ENCODE assay signal across 18 cellular contexts in the genomic region with DNA sequence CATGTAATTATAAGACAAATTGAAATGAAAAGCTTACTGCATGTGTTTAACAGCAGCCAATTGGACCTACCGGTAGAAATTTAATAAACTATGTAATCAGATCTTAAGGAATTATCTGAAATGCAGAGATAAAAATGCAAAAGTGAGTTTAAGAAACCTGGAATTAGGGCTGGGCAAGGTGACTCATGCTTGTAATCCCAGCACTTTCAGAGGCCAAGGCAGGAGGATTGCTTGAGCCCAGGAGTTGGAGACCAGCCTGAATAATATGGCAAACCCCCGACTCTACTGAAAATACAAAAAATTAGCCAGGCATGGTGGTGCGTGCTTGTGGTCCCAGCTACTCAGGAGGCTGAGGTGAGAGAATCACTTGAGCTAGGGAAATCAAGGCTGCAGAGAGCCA.
DNase-seq lines count a peak whose midpoint lies in the region; ATAC-seq and TF ChIP-seq lines count a peak whose summit lies in the region.
"Had no signal": no experiment of that assay in that cellular context is flagged by ENCODE, and none has a peak within 500 bp of the region (broad histone marks: within the 10 kb centered on the region; RNA-seq: fewer than 3 reads in every experiment).

No MANE protein-coding gene starts in this region.

- H3K9me3 ChIP-seq in neural progenitor cell (ENCODE audit: low read depth) (no peaks in the 10 kb centered on the region), sigmoid colon (no peaks in the 10 kb centered on the region)
- H3K9me3 ChIP-seq: heart left ventricle, left ventricle myocardium inferior, spleen had no signal

- peaks cover 37% of the 10 kb centered on the region for H3F3A ChIP-seq in neural progenitor cell (ENCODE audit: low read depth)

- H3K9ac ChIP-seq in neural progenitor cell = no peak overlapping the region

- no peak overlapping the region for H3K4me2 ChIP-seq in neural progenitor cell

- ATAC-seq in WTC11 = no peak
- ATAC-seq: heart left ventricle had no signal

- H3K9me3 Mint-ChIP-seq in activated CD4-positive, alpha-beta memory T cell treated with anti-CD3 and anti-CD28 coated beads, Interleukin-2, amount 10 ng/mL, durations not matched to agents 7 days and 5 days = no peaks in the 10 kb centered on the region
- H3K9me3 Mint-ChIP-seq in activated CD4-positive, alpha-beta memory T cell treated with anti-CD3 and anti-CD28 coated beads for 36 hours = peaks cover 4% of the 10 kb centered on the region
- no peaks in the 10 kb centered on the region for H3K9me3 Mint-ChIP-seq in WTC11
- no peaks in the 10 kb centered on the region for H3K9me3 Mint-ChIP-seq in neural progenitor cell

- H3K27ac ChIP-seq in neural progenitor cell = no peak overlapping the region
- no peak overlapping the region for H3K27ac ChIP-seq in sigmoid colon
- H3K27ac ChIP-seq: heart left ventricle, left ventricle myocardium inferior had no signal

- H3K27me3 ChIP-seq in neural progenitor cell (no peaks in the 10 kb centered on the region), sigmoid colon (no peaks in the 10 kb centered on the region)
- H3K27me3 ChIP-seq: heart left ventricle, spleen had no signal

- no peak overlapping the region for H3K4me3 Mint-ChIP-seq in activated CD4-positive, alpha-beta memory T cell treated with anti-CD3 and anti-CD28 coated beads, Interleukin-2, amount 10 ng/mL, durations not matched to agents 7 days and 5 days
- no peak overlapping the region for H3K4me3 Mint-ChIP-seq in activated CD4-positive, alpha-beta memory T cell treated with anti-CD3 and anti-CD28 coated beads for 36 hours
- H3K4me3 Mint-ChIP-seq in WTC11 (no peak overlapping the region), neural progenitor cell (peak overlapping the region; percentile 98)

- H3K4me1 ChIP-seq in neural progenitor cell = no peaks in the 10 kb centered on the region
- peaks cover 0 to 22% (median 6%) of the 10 kb centered on the region in 4 donors for H3K4me1 ChIP-seq in sigmoid colon

- H3K36me3 Mint-ChIP-seq in activated CD4-positive, alpha-beta memory T cell treated with anti-CD3 and anti-CD28 coated beads, Interleukin-2, amount 10 ng/mL, durations not matched to agents 7 days and 5 days (ENCODE audit: low read depth) = peaks cover 49% of the 10 kb centered on the region
- peaks cover 28% of the 10 kb centered on the region for H3K36me3 Mint-ChIP-seq in activated CD4-positive, alpha-beta memory T cell treated with anti-CD3 and anti-CD28 coated beads for 36 hours
- peaks cover 16% of the 10 kb centered on the region for H3K36me3 Mint-ChIP-seq in WTC11
- H3K36me3 Mint-ChIP-seq in neural progenitor cell = peaks cover 23% of the 10 kb centered on the region

- CTCF ChIA-PET in activated CD4-positive, alpha-beta memory T cell treated with anti-CD3 and anti-CD28 coated beads, Interleukin-2, amount 10 ng/mL, durations not matched to agents 7 days and 5 days (lab: Charles Lee) = no interaction called here
- CTCF ChIA-PET in activated CD4-positive, alpha-beta memory T cell treated with anti-CD3 and anti-CD28 coated beads for 36 hours (lab: Charles Lee) = no interaction called here
- CTCF ChIA-PET in WTC11 (lab: Charles Lee) = interaction anchor here (1.0 kb wide), 1 partner anchor 15 kb away, joined by 3 read pairs; no protein-coding TSS in a partner anchor

- TF ChIP-seq CTCF in WTC11 (IDR thresholded peaks at IDR 0.05) = no peak
- no peak for TF ChIP-seq CTCF in neural progenitor cell (IDR thresholded peaks at IDR 0.05)
- TF ChIP-seq CTCF in sigmoid colon (IDR thresholded peaks at IDR 0.05) = no peak

- no peak for TF ChIP-seq EP300 in sigmoid colon (IDR thresholded peaks at IDR 0.05)

- peaks cover 59% of the 10 kb centered on the region for H3K4me1 Mint-ChIP-seq in activated CD4-positive, alpha-beta memory T cell treated with anti-CD3 and anti-CD28 coated beads, Interleukin-2, amount 10 ng/mL, durations not matched to agents 7 days and 5 days
- H3K4me1 Mint-ChIP-seq in activated CD4-positive, alpha-beta memory T cell treated with anti-CD3 and anti-CD28 coated beads for 36 hours (ENCODE audit: low read depth) = peaks cover 50% of the 10 kb centered on the region
- H3K4me1 Mint-ChIP-seq in WTC11 (peaks cover 18% of the 10 kb centered on the region), neural progenitor cell (peaks cover 17% of the 10 kb centered on the region)

- intact Hi-C loops in activated CD4-positive, alpha-beta memory T cell treated with anti-CD3 and anti-CD28 coated beads for 36 hours (cut with micrococcal nuclease) = no loop called here
- intact Hi-C loops in sigmoid colon (cut with DNase I) = no loop called here

- H3K79me2 ChIP-seq in neural progenitor cell (ENCODE audit: low read depth) = peaks cover 53% of the 10 kb centered on the region

- no peak for TF ChIP-seq POLR2A in sigmoid colon (IDR thresholded peaks at IDR 0.05)

- H2AFZ ChIP-seq in neural progenitor cell (replicated peaks) = no peak overlapping the region

- H3K27me3 Mint-ChIP-seq in activated CD4-positive, alpha-beta memory T cell treated with anti-CD3 and anti-CD28 coated beads, Interleukin-2, amount 10 ng/mL, durations not matched to agents 7 days and 5 days = no peaks in the 10 kb centered on the region
- peaks cover 21% of the 10 kb centered on the region for H3K27me3 Mint-ChIP-seq in activated CD4-positive, alpha-beta memory T cell treated with anti-CD3 and anti-CD28 coated beads for 36 hours
- H3K27me3 Mint-ChIP-seq in WTC11 (ENCODE audit: low read depth) (peaks cover 3% of the 10 kb centered on the region; the same call in 1 of the 2 replicates), neural progenitor cell (ENCODE audit: insufficient read depth, low read depth) (peaks cover 1% of the 10 kb centered on the region)

- whole genome bisulfite sequencing in sigmoid colon, 2 donors = 81 to 93% methylated on average over 3 of the region's 3 CpGs

- peak overlapping the region; percentile 51 for H3K27ac Mint-ChIP-seq in activated CD4-positive, alpha-beta memory T cell treated with anti-CD3 and anti-CD28 coated beads, Interleukin-2, amount 10 ng/mL, durations not matched to agents 7 days and 5 days
- H3K27ac Mint-ChIP-seq in activated CD4-positive, alpha-beta memory T cell treated with anti-CD3 and anti-CD28 coated beads for 36 hours = no peak overlapping the region
- peak overlapping the region; percentile 70 for H3K27ac Mint-ChIP-seq in WTC11
- H3K27ac Mint-ChIP-seq in neural progenitor cell = no peak overlapping the region

- no peak overlapping the region for H3K4me3 ChIP-seq in neural progenitor cell
- no peak overlapping the region for H3K4me3 ChIP-seq in sigmoid colon
- H3K4me3 ChIP-seq: heart left ventricle, left ventricle myocardium inferior, spleen had no signal

- H3K36me3 ChIP-seq in neural progenitor cell (no peaks in the 10 kb centered on the region), sigmoid colon (peaks cover 0 to 6% (median 0%) of the 10 kb centered on the region in 4 donors)

- POLR2A ChIA-PET in activated CD4-positive, alpha-beta memory T cell treated with anti-CD3 and anti-CD28 coated beads, Interleukin-2, amount 10 ng/mL, durations not matched to agents 7 days and 5 days (lab: Charles Lee) = interaction anchor here (1.0 to 10.5 kb wide), 7 partner anchors 9 to 71 kb away, joined by 4 to 2087 read pairs (median 203); a partner anchor contains a TSS
- POLR2A ChIA-PET in activated CD4-positive, alpha-beta memory T cell treated with anti-CD3 and anti-CD28 coated beads for 36 hours (lab: Charles Lee) = interaction anchor here (6.8 to 7.9 kb wide), 2 partner anchors 10 to 36 kb away, joined by 202 to 336 read pairs; a partner anchor contains a TSS
- POLR2A ChIA-PET in WTC11 (lab: Charles Lee) = interaction anchor here (0.6 to 8.3 kb wide), 8 partner anchors 22 to 1897 kb away, joined by 3 to 563 read pairs (median 47); a partner anchor contains a TSS

- peaks cover 41% of the 10 kb centered on the region for H4K20me1 ChIP-seq in neural progenitor cell (ENCODE audit: low read depth)

- no peak for DNase-seq in activated CD4-positive, alpha-beta memory T cell treated with anti-CD3 and anti-CD28 coated beads, Interleukin-2, amount 10 ng/mL, durations not matched to agents 7 days and 5 days
- DNase-seq in activated CD4-positive, alpha-beta memory T cell treated with anti-CD3 and anti-CD28 coated beads for 36 hours = no peak
- peak; percentile 18 for DNase-seq in HT1080 (ENCODE audit: low read depth)
- DNase-seq in WTC11 (ENCODE audit: low spot score) = no peak
- no peak for DNase-seq in neural progenitor cell (ENCODE audit: low spot score)
- no peak for DNase-seq in NCI-H82 (lab: John Stamatoyannopoulos, UW)
- no peak for DNase-seq in sigmoid colon
- no peak for DNase-seq in SKM-1 (lab: John Stamatoyannopoulos, UW; ENCODE audit: unreplicated experiment)
- DNase-seq: activated CD4-positive, alpha-beta T cell treated with anti-CD3 and anti-CD28 coated beads for 48 hours; central memory CD4-positive, alpha-beta T cell; DMS153; GF-D8; heart left ventricle; left ventricle myocardium inferior; NCI-H1694 treated with DMSO at 0.1 percent for 48 hours; NCI-H2227 treated with DMSO at 0.1 percent for 48 hours; occipital lobe; spleen had no signal

TF ChIP-seq in WTC11, 78 proteins besides CTCF, POLR2A, EP300 and RAD21 (continues in another document):
- TF ChIP-seq, protein P1, sequence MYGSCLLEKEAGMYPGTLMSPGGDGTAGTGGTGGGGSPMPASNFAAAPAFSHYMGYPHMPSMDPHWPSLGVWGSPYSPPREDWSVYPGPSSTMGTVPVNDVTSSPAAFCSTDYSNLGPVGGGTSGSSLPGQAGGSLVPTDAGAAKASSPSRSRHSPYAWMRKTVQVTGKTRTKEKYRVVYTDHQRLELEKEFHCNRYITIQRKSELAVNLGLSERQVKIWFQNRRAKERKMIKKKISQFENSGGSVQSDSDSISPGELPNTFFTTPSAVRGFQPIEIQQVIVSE (CRISPR knock-in tag; IDR thresholded peaks at IDR 0.05; ENCODE audit: borderline replicate concordance) = no peak
- TF ChIP-seq, protein P2, sequence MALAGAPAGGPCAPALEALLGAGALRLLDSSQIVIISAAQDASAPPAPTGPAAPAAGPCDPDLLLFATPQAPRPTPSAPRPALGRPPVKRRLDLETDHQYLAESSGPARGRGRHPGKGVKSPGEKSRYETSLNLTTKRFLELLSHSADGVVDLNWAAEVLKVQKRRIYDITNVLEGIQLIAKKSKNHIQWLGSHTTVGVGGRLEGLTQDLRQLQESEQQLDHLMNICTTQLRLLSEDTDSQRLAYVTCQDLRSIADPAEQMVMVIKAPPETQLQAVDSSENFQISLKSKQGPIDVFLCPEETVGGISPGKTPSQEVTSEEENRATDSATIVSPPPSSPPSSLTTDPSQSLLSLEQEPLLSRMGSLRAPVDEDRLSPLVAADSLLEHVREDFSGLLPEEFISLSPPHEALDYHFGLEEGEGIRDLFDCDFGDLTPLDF (CRISPR knock-in tag; IDR thresholded peaks at IDR 0.05) = no peak
- TF ChIP-seq, protein P3, sequence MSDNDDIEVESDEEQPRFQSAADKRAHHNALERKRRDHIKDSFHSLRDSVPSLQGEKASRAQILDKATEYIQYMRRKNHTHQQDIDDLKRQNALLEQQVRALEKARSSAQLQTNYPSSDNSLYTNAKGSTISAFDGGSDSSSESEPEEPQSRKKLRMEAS (CRISPR knock-in tag; IDR thresholded peaks at IDR 0.05) = no peak
- TF ChIP-seq MYBL2 (CRISPR knock-in tag; IDR thresholded peaks at IDR 0.05) (no peak), ZBTB21 (CRISPR knock-in tag; IDR thresholded peaks at IDR 0.05; ENCODE audit: borderline replicate concordance) (no peak)

Comparison
In these comparisons a context has a peak if more than half of its experiments do, and no peak if none do; other contexts are left out.
1. H3K27ac Mint-ChIP-seq: peak in activated CD4-positive, alpha-beta memory T cell treated with anti-CD3 and anti-CD28 coated beads, Interleukin-2, amount 10 ng/mL, durations not matched to agents 7 days and 5 days (single experiment) and WTC11 (single experiment); none in activated CD4-positive, alpha-beta memory T cell treated with anti-CD3 and anti-CD28 coated beads for 36 hours (single experiment) and neural progenitor cell (single experiment).